8 cellular contexts compared by ENCODE assay signal in genomic region chr12:133080051-133080618, GRCh38. TPM values are rescaled to one million over a fixed set of nuclear protein-coding genes. Genes with fewer than 3 reads are reported as not detected.
DNase-seq lines count a peak whose midpoint lies in the region; ATAC-seq and TF ChIP-seq lines count a peak whose summit lies in the region.

No MANE protein-coding gene starts in this region.

- peaks cover 38% of the 10 kb centered on the region for H3K36me3 Mint-ChIP-seq in activated T-helper 17 cell treated with anti-CD3 and anti-CD28 coated beads, Interleukin-2, amount 50 U/mL, for 72 hours (ENCODE audit: low read depth)
- H3K36me3 Mint-ChIP-seq in naive thymus-derived CD8-positive, alpha-beta T cell = peaks cover 37 to 60% (median 47%) of the 10 kb centered on the region in 3 donors

- H3K27ac ChIP-seq in DOHH2 (ENCODE audit: low read depth, low read length) (peak overlapping the region; percentile 81), KOPT-K1 (ENCODE audit: low read depth, low read length, poor library complexity, severe bottlenecking) (peak overlapping the region; percentile 89)

- H3K36me3 ChIP-seq in DOHH2 (ENCODE audit: control insufficient read depth, low read length) (peaks cover 35% of the 10 kb centered on the region), KOPT-K1 (ENCODE audit: insufficient read depth, low read length) (peaks cover 36% of the 10 kb centered on the region)

- peaks cover 3% of the 10 kb centered on the region; the same call in 1 of the 2 replicates for H3F3A ChIP-seq in DOHH2 (ENCODE audit: control insufficient read depth, insufficient read depth)

- H3K4me3 ChIP-seq in DOHH2 (ENCODE audit: low read length) (peak overlapping the region; percentile 81), fibroblast of pulmonary artery (replicated peaks; ENCODE audit: low read depth, low read length) (peak overlapping the region; percentile 87)

- H3K9me2 ChIP-seq in DOHH2 (replicated peaks; ENCODE audit: control insufficient read depth, low read length) = no peaks in the 10 kb centered on the region

- H3K4me3 Mint-ChIP-seq in activated T-helper 17 cell treated with anti-CD3 and anti-CD28 coated beads, Interleukin-2, amount 50 U/mL, for 72 hours = no peak overlapping the region
- H3K4me3 Mint-ChIP-seq in naive thymus-derived CD8-positive, alpha-beta T cell = no peak overlapping the region

- POLR2A ChIA-PET in naive thymus-derived CD8-positive, alpha-beta T cell (lab: Charles Lee) = interaction anchor here (0.6 to 2.6 kb wide), 13 partner anchors 22 to 251 kb away, joined by 3 to 21 read pairs (median 5); partner anchors contain the start of genes CHFR, GOLGA3, ZNF10 and ZNF26

- H3K4me1 Mint-ChIP-seq in activated T-helper 17 cell treated with anti-CD3 and anti-CD28 coated beads, Interleukin-2, amount 50 U/mL, for 72 hours = no peaks in the 10 kb centered on the region
- H3K4me1 Mint-ChIP-seq in naive thymus-derived CD8-positive, alpha-beta T cell = peaks cover 1 to 18% (median 10%) of the 10 kb centered on the region in 4 donors

- peak; percentile 80 for ATAC-seq in GM21737 (IDR thresholded peaks at IDR 0.05; ENCODE audit: unreplicated experiment)
- ATAC-seq in activated T-helper 17 cell treated with anti-CD3 and anti-CD28 coated beads, Interleukin-2, amount 50 U/mL, for 72 hours (replicated peaks) = peak; percentile 86
- ATAC-seq in naive thymus-derived CD8-positive, alpha-beta T cell = peak; percentile 74 to 76

- no peak overlapping the region for H3K27ac Mint-ChIP-seq in activated T-helper 17 cell treated with anti-CD3 and anti-CD28 coated beads, Interleukin-2, amount 50 U/mL, for 72 hours
- no peak overlapping the region for H3K27ac Mint-ChIP-seq in naive thymus-derived CD8-positive, alpha-beta T cell

- peaks cover 13% of the 10 kb centered on the region for H3K4me1 ChIP-seq in DOHH2 (ENCODE audit: control insufficient read depth, low read length)

- H4K20me1 ChIP-seq in DOHH2 (ENCODE audit: control insufficient read depth, insufficient read depth, low read depth, low read length) = no peaks in the 10 kb centered on the region

- peaks cover 32% of the 10 kb centered on the region for H3K9me3 Mint-ChIP-seq in activated T-helper 17 cell treated with anti-CD3 and anti-CD28 coated beads, Interleukin-2, amount 50 U/mL, for 72 hours
- H3K9me3 Mint-ChIP-seq in naive thymus-derived CD8-positive, alpha-beta T cell = peaks cover 0 to 72% (median 39%) of the 10 kb centered on the region in 9 donors

- H3K9me3 ChIP-seq in DOHH2 (ENCODE audit: control insufficient read depth, insufficient read depth, low read length) (peaks cover 51% of the 10 kb centered on the region), KOPT-K1 (ENCODE audit: insufficient read depth, low read length, poor library complexity, severe bottlenecking) (peaks cover 84% of the 10 kb centered on the region)

- H3K79me2 ChIP-seq in DOHH2 (ENCODE audit: control insufficient read depth, low read length) = peaks cover 6% of the 10 kb centered on the region; the same call in 1 of the 2 replicates

- TF ChIP-seq CTCF in DOHH2 (IDR thresholded peaks at IDR 0.05; ENCODE audit: low read depth, low read length, poor library complexity, severe bottlenecking) = peak; percentile 28
- peak; percentile 9 for TF ChIP-seq CTCF in fibroblast of pulmonary artery (IDR thresholded peaks at IDR 0.05; ENCODE audit: low read length, missing control alignments)

- DNase-seq in RPMI7951 (ENCODE audit: low read depth) (peak; percentile 98), fibroblast of pulmonary artery (ENCODE audit: low read depth) (peak; percentile 100)
- DNase-seq in naive thymus-derived CD8-positive, alpha-beta T cell = peak in 9 of 10 donors; percentile 83 to 98 (median 97)
- peak; percentile 95 to 99 (median 98) for DNase-seq in stimulated activated naive CD4-positive, alpha-beta T cell (lab: John Stamatoyannopoulos, UW)

- H3K27me3 Mint-ChIP-seq in activated T-helper 17 cell treated with anti-CD3 and anti-CD28 coated beads, Interleukin-2, amount 50 U/mL, for 72 hours = no peaks in the 10 kb centered on the region
- no peaks in the 10 kb centered on the region for H3K27me3 Mint-ChIP-seq in naive thymus-derived CD8-positive, alpha-beta T cell

- H3K4me2 ChIP-seq in DOHH2 (ENCODE audit: low read length) = peak overlapping the region; percentile 71

- H3K27me3 ChIP-seq in DOHH2 (ENCODE audit: control insufficient read depth, low read length) = no peaks in the 10 kb centered on the region

RNA-seq across cellular contexts. Expression of gene ZNF140, which starts 0.6 kb away (rescaled TPM):
- total RNA-seq in RPMI7951 (2014; rRNA removed; shearing (Covaris generic)) = 8.6 and 10.2 TPM in 2 replicates
- 10 to 100 TPM in 1 of 2 donors, 1 to 10 TPM in 1; 8.9 to 14.5 TPM for total RNA-seq in activated T-helper 17 cell treated with anti-CD3 and anti-CD28 coated beads, Interleukin-2, amount 50 U/mL, for 72 hours
- total RNA-seq in naive thymus-derived CD8-positive, alpha-beta T cell = 10 to 100 TPM; 22.6 to 26.4 TPM
- 10 to 100 TPM; 18.4 to 22.3 (median 22.0) TPM for polyA plus RNA-seq in naive thymus-derived CD8-positive, alpha-beta T cell

RNA-seq across cellular contexts. Expression of gene ZNF84, which starts 42.8 kb away (rescaled TPM):
- total RNA-seq in RPMI7951 (2014; rRNA removed; shearing (Covaris generic)) = 10.9 and 19.3 TPM in 2 replicates
- total RNA-seq in activated T-helper 17 cell treated with anti-CD3 and anti-CD28 coated beads, Interleukin-2, amount 50 U/mL, for 72 hours = 10 to 100 TPM; 13.7 to 30.0 TPM
- total RNA-seq in naive thymus-derived CD8-positive, alpha-beta T cell = 10 to 100 TPM; 58.3 to 60.3 TPM
- 10 to 100 TPM; 16.9 to 19.0 (median 18.2) TPM for polyA plus RNA-seq in naive thymus-derived CD8-positive, alpha-beta T cell

RNA-seq across cellular contexts. Expression of gene ZNF891, which starts 49.9 kb away (rescaled TPM):
- 0.48 and 0.49 TPM in 2 replicates for total RNA-seq in RPMI7951 (2014; rRNA removed; shearing (Covaris generic))
- 1 to 10 TPM; 1.4 to 2.4 TPM for total RNA-seq in activated T-helper 17 cell treated with anti-CD3 and anti-CD28 coated beads, Interleukin-2, amount 50 U/mL, for 72 hours
- 1 to 10 TPM; 7.0 to 8.1 TPM for total RNA-seq in naive thymus-derived CD8-positive, alpha-beta T cell
- polyA plus RNA-seq in naive thymus-derived CD8-positive, alpha-beta T cell = under 1 TPM; 0.35 to 0.82 (median 0.69) TPM

RNA-seq across cellular contexts. Expression of gene ZNF10, which starts 50.3 kb away (rescaled TPM):
- total RNA-seq in RPMI7951 (2014; rRNA removed; shearing (Covaris generic)) = 1.6 and 4.7 TPM in 2 replicates
- 1 to 10 TPM; 1.7 to 6.2 TPM for total RNA-seq in activated T-helper 17 cell treated with anti-CD3 and anti-CD28 coated beads, Interleukin-2, amount 50 U/mL, for 72 hours
- 10 to 100 TPM; 24.3 TPM for total RNA-seq in naive thymus-derived CD8-positive, alpha-beta T cell
- 10 to 100 TPM; 12.7 to 15.1 (median 14.1) TPM for polyA plus RNA-seq in naive thymus-derived CD8-positive, alpha-beta T cell

Comparison
In these comparisons a context has a peak if more than half of its experiments do, and no peak if none do; other contexts are left out.
1. Peak in every context shown above with its lines: DNase-seq, ATAC-seq, H3K4me3 ChIP-seq and H3K27ac ChIP-seq.